Comparison of ENCODE assay signal across 8 cellular contexts in genomic region chr10:317219-317868, GRCh38.
DNase-seq lines count a peak whose midpoint lies in the region; ATAC-seq, FAIRE-seq and TF ChIP-seq lines count a peak whose summit lies in the region.

No MANE protein-coding gene starts in this region.

- 21% methylated on average over 9 of the region's 14 CpGs; no CpG with 5 or more reads in 1 of the 2 experiments for WGBS in IMR-90 (ENCODE audit: extremely low coverage in 2 of 2, insufficient read length in 1 of 2), 2 experiments
- 67 to 72% methylated on average over 14 of the region's 14 CpGs for WGBS in heart right ventricle, 2 donors

- peak overlapping the region; percentile 86 for H3K23ac ChIP-seq in IMR-90 (ENCODE audit: low read depth, low read length)

- no peak overlapping the region for H3K56ac ChIP-seq in IMR-90 (ENCODE audit: extremely low read depth, insufficient read depth, low read length)

- H3K27ac Mint-ChIP-seq in osteocyte (ENCODE audit: unreplicated experiment): no peak overlapping the region
- H3K27ac Mint-ChIP-seq in immature natural killer cell: peak overlapping the region in 1 of 6 donors; percentile 28

- H2AK5ac ChIP-seq in IMR-90 (ENCODE audit: low read depth, low read length): peak overlapping the region; percentile 95; the same call in 1 of the 2 replicates

- H3K4me1 ChIP-seq in IMR-90 (ENCODE audit: control insufficient read depth, insufficient read depth, low read length) (peaks cover 16% of the 10 kb centered on the region), heart right ventricle (peaks cover 0 to 20% (median 5%) of the 10 kb centered on the region in 9 donors)

- H3K14ac ChIP-seq in IMR-90 (replicated peaks; ENCODE audit: low read depth, low read length): peak overlapping the region; percentile 82

- H2BK5ac ChIP-seq in IMR-90 (ENCODE audit: low read depth, low read length, poor library complexity, severe bottlenecking): peak overlapping the region; percentile 11

- H2AK9ac ChIP-seq in IMR-90 (replicated peaks; ENCODE audit: low read depth, low read length, poor library complexity): peak overlapping the region; percentile 86

- peak; percentile 98 for ATAC-seq in GM21447 (IDR thresholded peaks at IDR 0.05; ENCODE audit: unreplicated experiment)
- peak; percentile 69 for ATAC-seq in IMR-90 (ENCODE audit: low read depth)
- ATAC-seq in heart right ventricle: peak; percentile 17 to 86 (median 82)

- peak overlapping the region; percentile 81 for H3K4ac ChIP-seq in IMR-90 (ENCODE audit: low read depth, low read length)

- H3K9me3 ChIP-seq in IMR-90 (ENCODE audit: control insufficient read depth, insufficient read depth, low read length): no peaks in the 10 kb centered on the region
- H3K9me3 ChIP-seq in heart right ventricle: no peaks in the 10 kb centered on the region

- H3K36me3 Mint-ChIP-seq in osteocyte (ENCODE audit: unreplicated experiment) (peaks cover 34% of the 10 kb centered on the region), immature natural killer cell (peaks cover 0 to 14% (median 4%) of the 10 kb centered on the region in 3 donors)

- H4K5ac ChIP-seq in IMR-90 (ENCODE audit: low read depth, low read length): no peak overlapping the region

- H3K4me3 ChIP-seq in IMR-90 (ENCODE audit: insufficient read depth, low read depth, low read length): no peak overlapping the region
- H3K4me3 ChIP-seq in heart right ventricle: no peak overlapping the region

- H2BK15ac ChIP-seq in IMR-90 (ENCODE audit: low read depth, low read length): peak overlapping the region; percentile 15; the same call in 1 of the 3 replicates

- no peak overlapping the region for H3K9ac ChIP-seq in IMR-90 (ENCODE audit: low read depth, low read length)

- dilution Hi-C loops in IMR-90 (cut with HindIII; ENCODE audit: low sequenced_read_pairs, unreplicated experiment): no loop called here

- peak overlapping the region; percentile 3; the same call in 1 of the 2 replicates for H3K4me2 ChIP-seq in IMR-90 (ENCODE audit: low read depth, low read length)

- CTCF ChIA-PET in IMR-90 (lab: Yijun Ruan, JAX): interaction anchor here (0.6 kb wide), 1 partner anchor 13 kb away, joined by 3 read pairs; no protein-coding TSS in a partner anchor

- H3K9me3 Mint-ChIP-seq in osteocyte (ENCODE audit: unreplicated experiment) (no peaks in the 10 kb centered on the region), immature natural killer cell (no peaks in the 10 kb centered on the region)

- peaks cover 0 to 38% of the 10 kb centered on the region in 2 experiments; a peak in 3 of 4 replicates for H3K79me1 ChIP-seq in IMR-90 (ENCODE audit: low read depth in 1 of 2, low read length in 2 of 2)

- H3K27me3 ChIP-seq in IMR-90 (ENCODE audit: control insufficient read depth, insufficient read depth, low read length): no peaks in the 10 kb centered on the region
- H3K27me3 ChIP-seq in heart right ventricle: no peaks in the 10 kb centered on the region

- in situ Hi-C loops in IMR-90 (cut with MboI; ENCODE audit: low sequenced_read_pairs): no loop called here

- no peak for TF ChIP-seq RAD21 in IMR-90 (IDR thresholded peaks at IDR 0.05; ENCODE audit: low read length)

- H3K27me3 Mint-ChIP-seq in osteocyte (ENCODE audit: unreplicated experiment) (no peaks in the 10 kb centered on the region), immature natural killer cell (ENCODE audit: low read depth in 3 of 3) (peaks cover 0 to 1% (median 0%) of the 10 kb centered on the region in 3 donors)

- TF ChIP-seq CTCF in IMR-90 (conservative IDR thresholded peaks at IDR 0.05; ENCODE audit: low read depth, low read length): no peak
- no peak for TF ChIP-seq CTCF in heart right ventricle (IDR thresholded peaks at IDR 0.05)
- no peak for TF ChIP-seq CTCF in osteocyte (IDR thresholded peaks at IDR 0.05)

- peaks cover 6% of the 10 kb centered on the region; the same call in 1 of the 2 replicates for H4K20me1 ChIP-seq in IMR-90 (ENCODE audit: insufficient read depth, low read length)

- H4K91ac ChIP-seq in IMR-90 (ENCODE audit: insufficient read depth, low read depth, low read length): peak overlapping the region; percentile 50

- TF ChIP-seq POLR2A in GM12892 (IDR thresholded peaks at IDR 0.05; ENCODE audit: low read depth, low read length): no peak
- no peak for TF ChIP-seq POLR2A in IMR-90 (IDR thresholded peaks at IDR 0.05; ENCODE audit: low read depth, low read length)

- H3K27ac ChIP-seq in IMR-90 (ENCODE audit: insufficient read depth, low read length) (peak overlapping the region; percentile 32; the same call in 1 of the 2 replicates), heart right ventricle (no peak overlapping the region)

- intact Hi-C loops in IMR-90 (cut with micrococcal nuclease): no loop called here
- intact Hi-C loops in heart right ventricle (cut with DNase I): no loop called here

- H3K4me3 Mint-ChIP-seq in osteocyte (ENCODE audit: unreplicated experiment) (no peak overlapping the region), immature natural killer cell (no peak overlapping the region)

- no TSS peak for BruUV-seq in IMR-90 (replicated peaks; lab: Mats Ljungman, UMichigan)

- peaks cover 21% of the 10 kb centered on the region for H3K9me1 ChIP-seq in IMR-90 (ENCODE audit: insufficient read depth, low read length)

- peak overlapping the region; percentile 54 for H2AFZ ChIP-seq in IMR-90 (replicated peaks; ENCODE audit: low read length, poor library complexity)

- DNase-seq in GM12892 (ENCODE audit: insufficient read length): peak; percentile 59
- peak; percentile 90 for DNase-seq in IMR-90
- DNase-seq in heart right ventricle: peak; percentile 27 to 56
- DNase-seq in osteocyte (ENCODE audit: extremely low spot score, unreplicated experiment): no peak
- no peak for DNase-seq in immature natural killer cell
- no peak for DNase-seq in NCI-H2227 (lab: John Stamatoyannopoulos, UW; ENCODE audit: unreplicated experiment)
- DNase-seq in frontal cortex (ENCODE audit: low spot score in 2 of 2): no peak

- peak overlapping the region; percentile 69; the same call in 1 of the 2 replicates for H2BK20ac ChIP-seq in IMR-90 (ENCODE audit: low read depth, low read length)

- POLR2A ChIA-PET in IMR-90 (lab: Charles Lee; ENCODE audit: unreplicated experiment): no interaction called here

- H4K8ac ChIP-seq in IMR-90 (ENCODE audit: low read depth in 2 of 2, low read length in 2 of 2): peak overlapping the region in 1 of 2 experiments; percentile 26; a peak in 1 of 4 replicates

- peak overlapping the region; percentile 0; the same call in 1 of the 2 replicates for H3K18ac ChIP-seq in IMR-90 (ENCODE audit: low read depth, low read length)

- H3K4me1 Mint-ChIP-seq in osteocyte (ENCODE audit: unreplicated experiment) (peaks cover 11% of the 10 kb centered on the region), immature natural killer cell (peaks cover 16 to 17% of the 10 kb centered on the region in 2 donors)

- peak overlapping the region; percentile 75 for H2BK120ac ChIP-seq in IMR-90 (ENCODE audit: low read depth, low read length)

- peaks cover 15% of the 10 kb centered on the region for H3K36me3 ChIP-seq in IMR-90 (ENCODE audit: control insufficient read depth, insufficient read depth, low read length)
- peaks cover 0 to 55% (median 8%) of the 10 kb centered on the region in 9 donors for H3K36me3 ChIP-seq in heart right ventricle

- FAIRE-seq in GM12892 (lab: Jason Lieb, UNC) (peak; percentile 95), frontal cortex (lab: Jason Lieb, UNC) (no peak)

TF ChIP-seq in IMR-90, 13 proteins besides CTCF, POLR2A, EP300 and RAD21:
- TF ChIP-seq CHD1 (IDR thresholded peaks at IDR 0.05; ENCODE audit: low read depth, low read length): no peak
- peak; percentile 51; the same call in 1 of the 2 replicates for TF ChIP-seq MXI1 (IDR thresholded peaks at IDR 0.05; ENCODE audit: borderline replicate concordance, low read depth, low read length)

Comparison
In these comparisons a context has a peak if more than half of its experiments do, and no peak if none do; other contexts are left out.
1. DNase-seq: peak in GM12892 (single experiment), IMR-90 (single experiment) and heart right ventricle (2 of 2); none in osteocyte (single experiment), immature natural killer cell (0 of 3), NCI-H2227 (single experiment) and frontal cortex (0 of 2).
2. Peak in every context shown above with its lines, with median percentiles within 50 percentile points of each other: ATAC-seq.